ENCODE assay signal across 8 cellular contexts in the genomic region with DNA sequence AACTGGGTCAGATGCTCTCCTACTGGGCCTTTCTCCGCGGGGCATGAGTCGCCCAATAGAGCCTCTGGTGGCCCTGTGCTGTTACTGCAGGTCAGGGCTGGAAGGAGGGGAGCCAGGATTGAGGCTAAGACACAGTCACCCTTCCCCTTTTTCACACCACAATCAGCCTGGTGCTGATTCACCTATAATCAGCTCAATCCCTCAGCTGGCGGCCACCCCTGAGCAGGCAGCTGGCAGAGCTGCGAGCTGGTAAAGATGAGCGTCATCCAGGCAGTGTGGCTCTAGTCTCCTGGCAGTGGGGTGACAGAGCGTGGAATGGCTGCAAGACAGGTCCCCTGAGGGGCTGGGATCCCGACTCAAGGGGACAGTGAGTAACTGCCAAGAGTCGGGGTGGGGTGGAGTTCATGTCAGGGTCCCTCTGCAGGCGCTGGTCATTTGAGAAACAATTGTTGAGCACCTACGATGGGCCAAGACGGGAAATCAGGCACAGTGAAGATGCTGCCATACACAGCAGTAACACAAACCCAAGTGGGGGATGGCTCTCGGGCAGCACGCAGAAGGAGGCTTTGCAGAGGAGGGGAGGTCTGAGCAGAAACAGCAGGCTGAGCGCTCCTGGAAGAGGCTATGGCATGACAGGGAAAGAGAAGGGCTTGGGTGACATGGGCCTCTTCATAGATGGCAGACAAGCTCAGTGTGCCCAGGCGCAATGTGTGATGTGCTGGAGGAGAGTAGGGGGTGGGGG. TPM values are rescaled to one million over a fixed set of nuclear protein-coding genes. Genes with fewer than 3 reads are reported as not detected.
DNase-seq lines count a peak whose midpoint lies in the region; ATAC-seq and TF ChIP-seq lines count a peak whose summit lies in the region.

No MANE protein-coding gene starts in this region.

- H2AFZ ChIP-seq in neural cell (ENCODE audit: low read depth, low read length): no peak overlapping the region

- peaks cover 0 to 3% (median 0%) of the 10 kb centered on the region in 7 donors for H3K9me3 Mint-ChIP-seq in CD4-positive, CD25-positive, alpha-beta regulatory T cell

- H3K79me2 ChIP-seq in neural cell (replicated peaks; ENCODE audit: insufficient read depth, low read length): no peaks in the 10 kb centered on the region

- TF ChIP-seq POLR2A in esophagus squamous epithelium (IDR thresholded peaks at IDR 0.05): no peak

- WGBS in esophagus squamous epithelium, 2 donors: 65 to 75% methylated on average over 9 to 11 of the region's 16 CpGs

- peaks cover 3% of the 10 kb centered on the region for H3K27me3 ChIP-seq in CD4-positive, CD25-positive, alpha-beta regulatory T cell (ENCODE audit: control insufficient read depth, insufficient read depth, low read length)
- peaks cover 0 to 29% (median 0%) of the 10 kb centered on the region in 4 donors for H3K27me3 ChIP-seq in esophagus squamous epithelium
- no peaks in the 10 kb centered on the region for H3K27me3 ChIP-seq in neural cell (ENCODE audit: insufficient read depth, low read depth, low read length)
- H3K27me3 ChIP-seq in tibial artery: no peaks in the 10 kb centered on the region

- H3K36me3 Mint-ChIP-seq in CD4-positive, CD25-positive, alpha-beta regulatory T cell: no peaks in the 10 kb centered on the region

- TF ChIP-seq CTCF in esophagus squamous epithelium (IDR thresholded peaks at IDR 0.05): peak; percentile 63 to 86 (median 77)
- TF ChIP-seq CTCF in neural cell (IDR thresholded peaks at IDR 0.05; ENCODE audit: poor library complexity, severe bottlenecking): peak; percentile 60
- TF ChIP-seq CTCF in tibial artery (IDR thresholded peaks at IDR 0.05): peak; percentile 76 to 88

- TF ChIP-seq EP300 in neural cell (conservative IDR thresholded peaks at IDR 0.05; ENCODE audit: poor library complexity, severe bottlenecking): no peak

- ATAC-seq in CD4-positive, CD25-positive, alpha-beta regulatory T cell (ENCODE audit: low read depth in 2 of 2): peak; percentile 77 to 89
- ATAC-seq in GM19043 (IDR thresholded peaks at IDR 0.05; ENCODE audit: low read depth, unreplicated experiment): peak; percentile 96
- ATAC-seq in HG03135 (IDR thresholded peaks at IDR 0.05; ENCODE audit: unreplicated experiment): peak; percentile 91

- no peaks in the 10 kb centered on the region for H4K20me1 ChIP-seq in neural cell (ENCODE audit: insufficient read depth)

- peak; percentile 26 to 56 (median 53) for DNase-seq in CD4-positive, CD25-positive, alpha-beta regulatory T cell
- peak; percentile 97 for DNase-seq in NOMO-1 treated with DMSO at 0.1 percent for 48 hours (lab: John Stamatoyannopoulos, UW; ENCODE audit: unreplicated experiment)
- DNase-seq in activated CD8-positive, alpha-beta memory T cell treated with anti-CD3 and anti-CD28 coated beads, Interleukin-2, amount 50 U/mL, for 4 hours: peak; percentile 63
- DNase-seq in esophagus squamous epithelium (lab: John Stamatoyannopoulos, UW): peak; percentile 26
- DNase-seq in tibial artery: peak; percentile 67 to 72

- no peak overlapping the region for H3K4me3 Mint-ChIP-seq in CD4-positive, CD25-positive, alpha-beta regulatory T cell

- H3K4me2 ChIP-seq in neural cell (ENCODE audit: low read length): no peak overlapping the region

- no peaks in the 10 kb centered on the region for H3K9me2 ChIP-seq in neural cell (ENCODE audit: insufficient read depth, low read length)

- no peaks in the 10 kb centered on the region for H3F3A ChIP-seq in neural cell (ENCODE audit: insufficient read depth, low read length, poor library complexity, severe bottlenecking)

- H3K27ac ChIP-seq in CD4-positive, CD25-positive, alpha-beta regulatory T cell (ENCODE audit: insufficient read depth, low read length, poor library complexity, severe bottlenecking): no peak overlapping the region
- no peak overlapping the region for H3K27ac ChIP-seq in esophagus squamous epithelium
- H3K27ac ChIP-seq in neural cell (ENCODE audit: low read length): no peak overlapping the region
- no peak overlapping the region for H3K27ac ChIP-seq in tibial artery

- peaks cover 8% of the 10 kb centered on the region for H3K4me1 ChIP-seq in CD4-positive, CD25-positive, alpha-beta regulatory T cell (ENCODE audit: control insufficient read depth, insufficient read depth, low read length, poor library complexity, severe bottlenecking)
- H3K4me1 ChIP-seq in esophagus squamous epithelium (peaks cover 0 to 22% (median 10%) of the 10 kb centered on the region in 3 donors), tibial artery (peaks cover 0 to 4% (median under 1%) of the 10 kb centered on the region in 4 donors)

- no peak overlapping the region for H3K4me3 ChIP-seq in CD4-positive, CD25-positive, alpha-beta regulatory T cell (ENCODE audit: low read depth, low read length)
- H3K4me3 ChIP-seq in esophagus squamous epithelium (no peak overlapping the region), neural cell (ENCODE audit: low read length) (no peak overlapping the region), tibial artery (no peak overlapping the region)

- H3K27me3 Mint-ChIP-seq in CD4-positive, CD25-positive, alpha-beta regulatory T cell: peaks cover 31% of the 10 kb centered on the region

- no peak for TF ChIP-seq RAD21 in neural cell (conservative IDR thresholded peaks at IDR 0.05)

- H3K9me3 ChIP-seq in CD4-positive, CD25-positive, alpha-beta regulatory T cell (ENCODE audit: control insufficient read depth in 2 of 2, low read length in 2 of 2): no peaks in the 10 kb centered on the region
- H3K9me3 ChIP-seq in esophagus squamous epithelium: no peaks in the 10 kb centered on the region
- H3K9me3 ChIP-seq in neural cell (ENCODE audit: low read length): no peaks in the 10 kb centered on the region
- no peaks in the 10 kb centered on the region for H3K9me3 ChIP-seq in tibial artery

- H3K27ac Mint-ChIP-seq in CD4-positive, CD25-positive, alpha-beta regulatory T cell: no peak overlapping the region

- H3K9ac ChIP-seq in neural cell (ENCODE audit: low read length): no peak overlapping the region

- peaks cover 0 to 5% (median 2%) of the 10 kb centered on the region in 4 donors for H3K4me1 Mint-ChIP-seq in CD4-positive, CD25-positive, alpha-beta regulatory T cell

- H3K36me3 ChIP-seq in CD4-positive, CD25-positive, alpha-beta regulatory T cell (ENCODE audit: control insufficient read depth, insufficient read depth, low read length): no peaks in the 10 kb centered on the region
- H3K36me3 ChIP-seq in esophagus squamous epithelium (no peaks in the 10 kb centered on the region), neural cell (ENCODE audit: insufficient read depth, low read length) (no peaks in the 10 kb centered on the region), tibial artery (no peaks in the 10 kb centered on the region)

- intact Hi-C loops in esophagus squamous epithelium (cut with DNase I): no loop called here
- intact Hi-C loops in tibial artery (cut with DNase I; ENCODE audit: low total_unique reads): no loop called here

TF ChIP-seq in neural cell, 6 proteins besides CTCF, POLR2A, EP300 and RAD21:
- no peak for TF ChIP-seq EZH2 (IDR thresholded peaks at IDR 0.05; ENCODE audit: borderline replicate concordance, insufficient read depth, low read length, poor library complexity, severe bottlenecking)
- TF ChIP-seq SMC3 (conservative IDR thresholded peaks at IDR 0.05; ENCODE audit: poor library complexity): no peak
- TF ChIP-seq POLR2AphosphoS5 (IDR thresholded peaks at IDR 0.05): no peak
- TF ChIP-seq, protein P1, sequence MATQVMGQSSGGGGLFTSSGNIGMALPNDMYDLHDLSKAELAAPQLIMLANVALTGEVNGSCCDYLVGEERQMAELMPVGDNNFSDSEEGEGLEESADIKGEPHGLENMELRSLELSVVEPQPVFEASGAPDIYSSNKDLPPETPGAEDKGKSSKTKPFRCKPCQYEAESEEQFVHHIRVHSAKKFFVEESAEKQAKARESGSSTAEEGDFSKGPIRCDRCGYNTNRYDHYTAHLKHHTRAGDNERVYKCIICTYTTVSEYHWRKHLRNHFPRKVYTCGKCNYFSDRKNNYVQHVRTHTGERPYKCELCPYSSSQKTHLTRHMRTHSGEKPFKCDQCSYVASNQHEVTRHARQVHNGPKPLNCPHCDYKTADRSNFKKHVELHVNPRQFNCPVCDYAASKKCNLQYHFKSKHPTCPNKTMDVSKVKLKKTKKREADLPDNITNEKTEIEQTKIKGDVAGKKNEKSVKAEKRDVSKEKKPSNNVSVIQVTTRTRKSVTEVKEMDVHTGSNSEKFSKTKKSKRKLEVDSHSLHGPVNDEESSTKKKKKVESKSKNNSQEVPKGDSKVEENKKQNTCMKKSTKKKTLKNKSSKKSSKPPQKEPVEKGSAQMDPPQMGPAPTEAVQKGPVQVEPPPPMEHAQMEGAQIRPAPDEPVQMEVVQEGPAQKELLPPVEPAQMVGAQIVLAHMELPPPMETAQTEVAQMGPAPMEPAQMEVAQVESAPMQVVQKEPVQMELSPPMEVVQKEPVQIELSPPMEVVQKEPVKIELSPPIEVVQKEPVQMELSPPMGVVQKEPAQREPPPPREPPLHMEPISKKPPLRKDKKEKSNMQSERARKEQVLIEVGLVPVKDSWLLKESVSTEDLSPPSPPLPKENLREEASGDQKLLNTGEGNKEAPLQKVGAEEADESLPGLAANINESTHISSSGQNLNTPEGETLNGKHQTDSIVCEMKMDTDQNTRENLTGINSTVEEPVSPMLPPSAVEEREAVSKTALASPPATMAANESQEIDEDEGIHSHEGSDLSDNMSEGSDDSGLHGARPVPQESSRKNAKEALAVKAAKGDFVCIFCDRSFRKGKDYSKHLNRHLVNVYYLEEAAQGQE (IDR thresholded peaks at IDR 0.05; ENCODE audit: borderline replicate concordance): no peak
- no peak for TF ChIP-seq MXI1 (conservative IDR thresholded peaks at IDR 0.05; ENCODE audit: poor library complexity, severe bottlenecking)
- no peak for TF ChIP-seq TAF1 (IDR thresholded peaks at IDR 0.05; ENCODE audit: low read depth)

RNA-seq across cellular contexts. Expression of a gene that starts 21.8 kb away (rescaled TPM):
- 53.7 TPM for total RNA-seq in CD4-positive, CD25-positive, alpha-beta regulatory T cell
- under 1 TPM in 2 of 4 donors, not detected in 2; 0.42 TPM for polyA plus RNA-seq in CD4-positive, CD25-positive, alpha-beta regulatory T cell
- 1 to 10 TPM; 2.1 to 6.5 (median 3.0) TPM for total RNA-seq in esophagus squamous epithelium
- polyA plus RNA-seq in neural cell: 3.4 and 7.2 TPM in 2 replicates
- polyA minus RNA-seq in neural cell: 2.2 and 3.4 TPM in 2 replicates

Comparison
In these comparisons a context has a peak if more than half of its experiments do, and no peak if none do; other contexts are left out.
1. DNase-seq: peak in every context shown above with its lines; median percentile 97 in NOMO-1 treated with DMSO at 0.1 percent for 48 hours; 70 in tibial artery; 63 in activated CD8-positive, alpha-beta memory T cell treated with anti-CD3 and anti-CD28 coated beads, Interleukin-2, amount 50 U/mL, for 4 hours; 53 in CD4-positive, CD25-positive, alpha-beta regulatory T cell; 26 in esophagus squamous epithelium.